Comparison of ENCODE assay signal across 18 cellular contexts in genomic region chr2:130154423-130154770, GRCh38. TPM values are rescaled to one million over a fixed set of nuclear protein-coding genes. Genes with fewer than 3 reads are reported as not detected.
"Had no signal": no experiment of that assay in that cellular context is flagged by ENCODE, and none has a peak within 500 bp of the region (broad histone marks: within the 10 kb centered on the region; RNA-seq: fewer than 3 reads in every experiment).

No MANE protein-coding gene starts in this region.

RNA-seq across cellular contexts. Expression of gene POTEF, which starts 25.4 kb away (rescaled TPM):
- total RNA-seq: activated B cell treated with CpG ODN at 0.5 μM for 24 hours; activated CD4-positive, alpha-beta memory T cell treated with anti-CD3 and anti-CD28 coated beads for 36 hours; activated CD4-positive, alpha-beta T cell treated with anti-CD3 and anti-CD28 coated beads, Interleukin-2, amount 10 ng/mL, durations not matched to agents 24 days and 14 days; activated CD8-positive, alpha-beta memory T cell treated with anti-CD3 and anti-CD28 coated beads for 36 hours; activated CD8-positive, alpha-beta T cell treated with anti-CD3 and anti-CD28 coated beads for 36 hours; activated naive CD4-positive, alpha-beta T cell treated with anti-CD3 and anti-CD28 coated beads for 36 hours; activated naive CD4-positive, alpha-beta T cell treated with anti-CD3 and anti-CD28 coated beads, Interleukin-2, amount 50 U/mL, for 72 hours; activated naive CD8-positive, alpha-beta T cell treated with anti-CD3 and anti-CD28 coated beads for 36 hours; activated T-cell treated with anti-CD3 and anti-CD28 coated beads, Interleukin-2, amount 50 U/mL, for 4 hours; activated T-cell treated with anti-CD3 and anti-CD28 coated beads, Interleukin-2, amount 50 U/mL, for 72 hours; activated T-helper 1 cell treated with anti-CD3 and anti-CD28 coated beads, Interleukin-12 subunit alpha, Interleukin-12 subunit beta, Interleukin-2, Interleukin-4 antibody, amounts not matched to agents 30 ng/mL and 10 ng/mL and 1 ng/mL, durations not matched to agents 14 hours and 24 hours and 36 hours; activated T-helper 17 cell treated with anti-CD3 and anti-CD28 coated beads, Interleukin-2, amount 50 U/mL, for 72 hours; adrenal gland; body of pancreas had no signal
- polyA plus RNA-seq: adrenal gland, aorta had no signal

RNA-seq across cellular contexts. Expression of gene TUBA3E, which starts 43.8 kb away (rescaled TPM):
- total RNA-seq: activated B cell treated with CpG ODN at 0.5 μM for 24 hours; activated CD4-positive, alpha-beta memory T cell treated with anti-CD3 and anti-CD28 coated beads for 36 hours; activated CD4-positive, alpha-beta T cell treated with anti-CD3 and anti-CD28 coated beads, Interleukin-2, amount 10 ng/mL, durations not matched to agents 24 days and 14 days; activated CD8-positive, alpha-beta memory T cell treated with anti-CD3 and anti-CD28 coated beads for 36 hours; activated CD8-positive, alpha-beta T cell treated with anti-CD3 and anti-CD28 coated beads for 36 hours; activated naive CD4-positive, alpha-beta T cell treated with anti-CD3 and anti-CD28 coated beads for 36 hours; activated naive CD4-positive, alpha-beta T cell treated with anti-CD3 and anti-CD28 coated beads, Interleukin-2, amount 50 U/mL, for 72 hours; activated naive CD8-positive, alpha-beta T cell treated with anti-CD3 and anti-CD28 coated beads for 36 hours; activated T-cell treated with anti-CD3 and anti-CD28 coated beads, Interleukin-2, amount 50 U/mL, for 4 hours; activated T-cell treated with anti-CD3 and anti-CD28 coated beads, Interleukin-2, amount 50 U/mL, for 72 hours; activated T-helper 1 cell treated with anti-CD3 and anti-CD28 coated beads, Interleukin-12 subunit alpha, Interleukin-12 subunit beta, Interleukin-2, Interleukin-4 antibody, amounts not matched to agents 30 ng/mL and 10 ng/mL and 1 ng/mL, durations not matched to agents 14 hours and 24 hours and 36 hours; activated T-helper 17 cell treated with anti-CD3 and anti-CD28 coated beads, Interleukin-2, amount 50 U/mL, for 72 hours; adrenal gland; aorta; astrocyte; body of pancreas; breast epithelium; cardiac muscle cell had no signal
- polyA plus RNA-seq: adrenal gland, cardiac muscle cell had no signal
